Comparison of ENCODE assay signal across 18 cellular contexts in genomic region chr1:244326757-244327156, GRCh38.
DNase-seq lines count a peak whose midpoint lies in the region; ATAC-seq, FAIRE-seq and TF ChIP-seq lines count a peak whose summit lies in the region.
"Had no signal": no experiment of that assay in that cellular context is flagged by ENCODE, and none has a peak within 500 bp of the region (broad histone marks: within the 10 kb centered on the region; RNA-seq: fewer than 3 reads in every experiment).

No MANE protein-coding gene starts in this region.

- ATAC-seq in GM18502 (IDR thresholded peaks at IDR 0.05; ENCODE audit: poor library complexity, unreplicated experiment) (no peak), GM19452 (IDR thresholded peaks at IDR 0.05; ENCODE audit: unreplicated experiment) (no peak)
- ATAC-seq: stimulated activated naive CD8-positive, alpha-beta T cell treated with anti-CD3 and anti-CD28 coated beads, Interleukin-15, amount 100 ng/mL, for 72 hours had no signal

- BruUV-seq in Caco-2 (replicated peaks; lab: Mats Ljungman, UMichigan) = no TSS peak

- no peaks in the 10 kb centered on the region for H3K27me3 Mint-ChIP-seq in Caco-2 (ENCODE audit: insufficient read depth, unreplicated experiment)
- H3K27me3 Mint-ChIP-seq: B cell; stimulated activated naive CD8-positive, alpha-beta T cell treated with anti-CD3 and anti-CD28 coated beads, Interleukin-15, amount 100 ng/mL, for 72 hours had no signal

- no peak for TF ChIP-seq CTCF in Caco-2 (IDR thresholded peaks at IDR 0.05; ENCODE audit: insufficient read depth in 1 of 2, low read depth in 1 of 2, low read length in 1 of 2, severe bottlenecking in 1 of 2, unreplicated experiment in 1 of 2)
- TF ChIP-seq CTCF in keratinocyte (optimal IDR thresholded peaks at IDR 0.05 in 1 of 3, IDR thresholded peaks at IDR 0.05 in 1 of 3, conservative IDR thresholded peaks at IDR 0.05 in 1 of 3; ENCODE audit: extremely low read depth in 1 of 3, insufficient read depth in 2 of 3, low read length in 3 of 3) = no peak

- POLR2A ChIA-PET in Caco-2 (lab: Charles Lee) = no interaction called here

- H3K36me3 Mint-ChIP-seq in Caco-2 (ENCODE audit: insufficient read depth, unreplicated experiment) = no peaks in the 10 kb centered on the region

- CTCF ChIA-PET in Caco-2 (lab: Charles Lee) = no interaction called here

- H3K9ac ChIP-seq in keratinocyte (ENCODE audit: control insufficient read depth, extremely low read depth, insufficient read depth, low read length) = no peak overlapping the region

- H3K79me2 ChIP-seq in keratinocyte (ENCODE audit: control insufficient read depth, insufficient read depth, low read length) = no peaks in the 10 kb centered on the region

- H3K4me1 ChIP-seq in Caco-2 = peaks cover 47% of the 10 kb centered on the region
- H3K4me1 ChIP-seq in keratinocyte (ENCODE audit: control insufficient read depth, extremely low read depth, insufficient read depth, low read length) = peaks cover 30% of the 10 kb centered on the region

- FAIRE-seq in keratinocyte (lab: Jason Lieb, UNC) = no peak

- dilution Hi-C loops in keratinocyte (cut with MboI; ENCODE audit: extremely low pct_ligation_motif_present, low sequenced_read_pairs) = no loop called here

- DNase-seq in Caco-2 (peak in 1 of 2 experiments; percentile 25), NCI-H1105 (lab: John Stamatoyannopoulos, UW) (peak; percentile 39), NCI-H774 (lab: John Stamatoyannopoulos, UW) (peak; percentile 74), keratinocyte (ENCODE audit: low read depth, low spot score) (no peak), NCI-H226 (no peak), GDM1 (lab: John Stamatoyannopoulos, UW) (no peak)
- DNase-seq: activated CD8-positive, alpha-beta memory T cell treated with anti-CD3 and anti-CD28 coated beads, Interleukin-2, amount 50 U/mL, for 4 hours; brain microvascular endothelial cell; DND-41; kidney glomerular epithelial cell; mucosa of descending colon; NCI-H2171 treated with DMSO at 0.1 percent for 48 hours; spleen; stimulated activated naive CD8-positive, alpha-beta T cell treated with anti-CD3 and anti-CD28 coated beads, Interleukin-15, amount 100 ng/mL, for 72 hours had no signal

- peaks cover 33% of the 10 kb centered on the region for H3K4me1 Mint-ChIP-seq in Caco-2 (ENCODE audit: low read depth, unreplicated experiment)

- peak overlapping the region; percentile 75 for H3K27ac Mint-ChIP-seq in Caco-2 (ENCODE audit: unreplicated experiment)
- H3K27ac Mint-ChIP-seq: activated naive CD4-positive, alpha-beta T cell treated with anti-CD3 and anti-CD28 coated beads, Interleukin-2, amount 50 U/mL, for 24 hours had no signal

- intact Hi-C loops in Caco-2 (cut with micrococcal nuclease; ENCODE audit: unreplicated experiment) = loop anchor here (5.0 kb wide), 1 partner anchor 36 kb away; no protein-coding TSS in a partner anchor

- H3K4me3 ChIP-seq in Caco-2 (ENCODE audit: low read depth, low read length) (no peak overlapping the region), keratinocyte (ENCODE audit: control insufficient read depth in 2 of 3, extremely low read depth in 1 of 3, insufficient read depth in 2 of 3, low read depth in 1 of 3, low read length in 3 of 3) (no peak overlapping the region)
- H3K4me3 ChIP-seq: mucosa of descending colon, spleen had no signal

- H3K9me3 ChIP-seq in Caco-2 (no peaks in the 10 kb centered on the region), keratinocyte (ENCODE audit: control insufficient read depth, low read depth, low read length) (no peaks in the 10 kb centered on the region)
- H3K9me3 ChIP-seq: mucosa of descending colon had no signal

- H3K36me3 ChIP-seq in Caco-2 (ENCODE audit: control insufficient read depth, insufficient read depth, low read length) = no peaks in the 10 kb centered on the region
- no peaks in the 10 kb centered on the region for H3K36me3 ChIP-seq in keratinocyte (ENCODE audit: control insufficient read depth in 2 of 2, extremely low read depth in 1 of 2, insufficient read depth in 2 of 2, low read length in 2 of 2)
- H3K36me3 ChIP-seq: brain microvascular endothelial cell, spleen had no signal

- no peak overlapping the region for H2AFZ ChIP-seq in keratinocyte (ENCODE audit: control insufficient read depth, low read length)

- no peaks in the 10 kb centered on the region for H3K9me3 Mint-ChIP-seq in Caco-2 (ENCODE audit: unreplicated experiment)

- H3K27me3 ChIP-seq in Caco-2 (replicated peaks; ENCODE audit: control insufficient read depth, insufficient read depth, low read length) (no peaks in the 10 kb centered on the region), keratinocyte (ENCODE audit: control insufficient read depth, extremely low read depth, insufficient read depth, low read length) (no peaks in the 10 kb centered on the region)
- H3K27me3 ChIP-seq: brain microvascular endothelial cell, spleen had no signal

- H3K9me1 ChIP-seq in keratinocyte (ENCODE audit: control insufficient read depth, extremely low read depth, insufficient read depth, low read length) = no peaks in the 10 kb centered on the region

- no peaks in the 10 kb centered on the region for H4K20me1 ChIP-seq in keratinocyte (ENCODE audit: control insufficient read depth, extremely low read depth, insufficient read depth, low read length)

- peak overlapping the region; percentile 59 for H3K27ac ChIP-seq in keratinocyte (ENCODE audit: control insufficient read depth, insufficient read depth, low read length)
- H3K27ac ChIP-seq: brain microvascular endothelial cell had no signal

- H3K4me3 Mint-ChIP-seq in Caco-2 (ENCODE audit: unreplicated experiment) = peak overlapping the region; percentile 11
- H3K4me3 Mint-ChIP-seq: activated naive CD4-positive, alpha-beta T cell treated with anti-CD3 and anti-CD28 coated beads, Interleukin-2, amount 50 U/mL, for 24 hours; B cell; stimulated activated naive CD8-positive, alpha-beta T cell treated with anti-CD3 and anti-CD28 coated beads, Interleukin-15, amount 100 ng/mL, for 72 hours had no signal

- H3K4me2 ChIP-seq in keratinocyte (ENCODE audit: control insufficient read depth, extremely low read depth, insufficient read depth, low read depth, low read length) = peak overlapping the region; percentile 58

Comparison
In these comparisons a context has a peak if more than half of its experiments do, and no peak if none do; other contexts are left out.
1. DNase-seq: peak in NCI-H1105 (single experiment) and NCI-H774 (single experiment); none in keratinocyte (single experiment), NCI-H226 (single experiment) and GDM1 (single experiment).